12 cellular contexts compared by ENCODE assay signal in genomic region chr14:70698288-70698687, GRCh38. TPM values are rescaled to one million over a fixed set of nuclear protein-coding genes. Genes with fewer than 3 reads are reported as not detected.
A peak's percentile ranks its signal among the peaks of the same experiment; 100 is the strongest.
DNase-seq lines count a peak whose midpoint lies in the region; ATAC-seq, FAIRE-seq and TF ChIP-seq lines count a peak whose summit lies in the region.
"Had no signal": no experiment of that assay in that cellular context is flagged by ENCODE, and none has a peak within 500 bp of the region (broad histone marks: within the 10 kb centered on the region; RNA-seq: fewer than 3 reads in every experiment).

No MANE protein-coding gene starts in this region.

- POLR2A ChIA-PET in MCF 10A (lab: Yijun Ruan, JAX) (interaction anchor here (0.6 to 1.3 kb wide), 5 partner anchors 110 to 1301 kb away, joined by 3 to 4 read pairs (median 3); partner anchors contain the start of gene MAP3K9), T-cell (lab: Charles Lee) (no interaction called here)

- H3K27me3 Mint-ChIP-seq in MCF 10A (ENCODE audit: insufficient read depth, unreplicated experiment) (no peaks in the 10 kb centered on the region), astrocyte (ENCODE audit: low read depth, unreplicated experiment) (peaks cover 7% of the 10 kb centered on the region), T-cell (no peaks in the 10 kb centered on the region)

- no peak for TF ChIP-seq POLR2A in breast epithelium (IDR thresholded peaks at IDR 0.05)

- no peak overlapping the region for H3K4me2 ChIP-seq in astrocyte (ENCODE audit: low read length)

- TF ChIP-seq CTCF in MCF 10A (IDR thresholded peaks at IDR 0.05; ENCODE audit: unreplicated experiment) (no peak), breast epithelium (IDR thresholded peaks at IDR 0.05) (no peak), astrocyte (IDR thresholded peaks at IDR 0.05; ENCODE audit: insufficient read depth, low read depth, low read length) (no peak)

- H2AFZ ChIP-seq in astrocyte (ENCODE audit: low read depth, low read length), result peak overlapping the region; percentile 1

- H3K27ac Mint-ChIP-seq in MCF 10A (ENCODE audit: low read depth, unreplicated experiment) (peak overlapping the region; percentile 65), astrocyte (ENCODE audit: unreplicated experiment) (no peak overlapping the region), T-cell (no peak overlapping the region)
- H3K27ac Mint-ChIP-seq: T-helper 1 cell treated with Interleukin-12 subunit alpha and Interleukin-12 subunit beta and Interleukin-4 antibody, amounts not matched to agents 30 μg/mL and 1 μg/mL, for 36 hours had no signal

- H3K9ac ChIP-seq in astrocyte (ENCODE audit: low read length), result no peak overlapping the region

- H3K4me1 ChIP-seq in breast epithelium, result no peaks in the 10 kb centered on the region
- no peaks in the 10 kb centered on the region for H3K4me1 ChIP-seq in astrocyte (ENCODE audit: insufficient read depth, low read length)

- H3K4me3 ChIP-seq in breast epithelium (no peak overlapping the region), astrocyte (ENCODE audit: insufficient read depth, low read depth, low read length) (no peak overlapping the region)

- no peak for FAIRE-seq in astrocyte (lab: Jason Lieb, UNC)
- FAIRE-seq: frontal cortex had no signal

- BruUV-seq in MCF 10A (replicated peaks; lab: Mats Ljungman, UMichigan), result no TSS peak

- CTCF ChIA-PET in MCF 10A (lab: Yijun Ruan, JAX), result interaction anchor here (1.6 to 2.0 kb wide), 2 partner anchors 15 to 119 kb away, joined by 4 to 5 read pairs; no protein-coding TSS in a partner anchor
- CTCF ChIA-PET in T-cell (lab: Charles Lee), result no interaction called here

- H3K9me3 Mint-ChIP-seq in MCF 10A (ENCODE audit: unreplicated experiment) (no peaks in the 10 kb centered on the region), astrocyte (ENCODE audit: unreplicated experiment) (no peaks in the 10 kb centered on the region), T-cell (no peaks in the 10 kb centered on the region)
- H3K9me3 Mint-ChIP-seq: T-helper 1 cell treated with Interleukin-12 subunit alpha and Interleukin-12 subunit beta and Interleukin-4 antibody, amounts not matched to agents 30 μg/mL and 1 μg/mL, for 36 hours had no signal

- peak; percentile 53 for DNase-seq in MCF 10A (ENCODE audit: unreplicated experiment)
- DNase-seq in breast epithelium (ENCODE audit: low spot score in 2 of 2), result no peak
- DNase-seq in astrocyte (ENCODE audit: low read depth), result peak; percentile 48
- peak; percentile 34 for DNase-seq in iris pigment epithelial cell (ENCODE audit: low read depth)
- no peak for DNase-seq in T-cell
- DNase-seq in NCI-H2107 (lab: John Stamatoyannopoulos, UW), result no peak
- DNase-seq: NCI-H1930, posterior cingulate gyrus had no signal

- H4K20me1 ChIP-seq in astrocyte (ENCODE audit: insufficient read depth, low read length), result no peaks in the 10 kb centered on the region

- H3K9me3 ChIP-seq in breast epithelium (no peaks in the 10 kb centered on the region), astrocyte (ENCODE audit: insufficient read depth, low read depth, low read length) (no peaks in the 10 kb centered on the region)

- H3K27ac ChIP-seq in breast epithelium, result no peak overlapping the region
- H3K27ac ChIP-seq in astrocyte (ENCODE audit: low read depth, low read length), result no peak overlapping the region

- H3K79me2 ChIP-seq in astrocyte (ENCODE audit: insufficient read depth, low read length), result no peaks in the 10 kb centered on the region

- no peak for ATAC-seq in T-cell (replicated peaks in 1 of 4)
- ATAC-seq in HG03139 (IDR thresholded peaks at IDR 0.05; ENCODE audit: unreplicated experiment), result no peak
- no peak for ATAC-seq in HG03280 (IDR thresholded peaks at IDR 0.05; ENCODE audit: unreplicated experiment)

- H3K27me3 ChIP-seq in breast epithelium, result no peaks in the 10 kb centered on the region
- no peaks in the 10 kb centered on the region for H3K27me3 ChIP-seq in astrocyte (ENCODE audit: insufficient read depth, low read length)

- intact Hi-C loops in MCF 10A (cut with micrococcal nuclease), result loop anchor here (5.0 kb wide), 1 partner anchor 56 kb away; the partner anchor contains the start of gene TTC9
- intact Hi-C loops in breast epithelium (cut with DNase I; ENCODE audit: low total_unique reads), result no loop called here

- H3K36me3 ChIP-seq in breast epithelium (no peaks in the 10 kb centered on the region), astrocyte (ENCODE audit: insufficient read depth, low read length) (no peaks in the 10 kb centered on the region)

- H3K4me1 Mint-ChIP-seq in MCF 10A (ENCODE audit: insufficient read depth, unreplicated experiment), result peaks cover 18% of the 10 kb centered on the region
- H3K4me1 Mint-ChIP-seq in astrocyte (ENCODE audit: low read depth, unreplicated experiment), result peaks cover 14% of the 10 kb centered on the region
- H3K4me1 Mint-ChIP-seq in T-cell, result no peaks in the 10 kb centered on the region

- H3K36me3 Mint-ChIP-seq in MCF 10A (ENCODE audit: insufficient read depth, unreplicated experiment) (no peaks in the 10 kb centered on the region), astrocyte (ENCODE audit: low read depth, unreplicated experiment) (no peaks in the 10 kb centered on the region), T-cell (no peaks in the 10 kb centered on the region)

- H3K4me3 Mint-ChIP-seq in MCF 10A (ENCODE audit: unreplicated experiment) (no peak overlapping the region), astrocyte (ENCODE audit: unreplicated experiment) (no peak overlapping the region), T-cell (no peak overlapping the region)
- H3K4me3 Mint-ChIP-seq: T-helper 1 cell treated with Interleukin-12 subunit alpha and Interleukin-12 subunit beta and Interleukin-4 antibody, amounts not matched to agents 30 μg/mL and 1 μg/mL, for 36 hours had no signal

RNA-seq across cellular contexts. Expression of gene TTC9, which starts 56.6 kb away (rescaled TPM):
- total RNA-seq in MCF 10A (2022), result 0.30 and 0.37 TPM in 2 replicates
- 1 to 10 TPM in 2 of 3 donors, under 1 TPM in 1; 0.48 to 7.5 (median 3.9) TPM for total RNA-seq in breast epithelium
- 6.9 and 8.4 TPM in 2 replicates for total RNA-seq in astrocyte
- 10 to 100 TPM; 14.4 to 23.4 (median 17.8) TPM for total RNA-seq in T-cell

Comparison
In these comparisons a context has a peak if more than half of its experiments do, and no peak if none do; other contexts are left out.
1. DNase-seq: peak in MCF 10A (single experiment), astrocyte (single experiment) and iris pigment epithelial cell (single experiment); none in breast epithelium (0 of 2), T-cell (0 of 34) and NCI-H2107 (single experiment).